15 cellular contexts compared by ENCODE assay signal in the genomic region with DNA sequence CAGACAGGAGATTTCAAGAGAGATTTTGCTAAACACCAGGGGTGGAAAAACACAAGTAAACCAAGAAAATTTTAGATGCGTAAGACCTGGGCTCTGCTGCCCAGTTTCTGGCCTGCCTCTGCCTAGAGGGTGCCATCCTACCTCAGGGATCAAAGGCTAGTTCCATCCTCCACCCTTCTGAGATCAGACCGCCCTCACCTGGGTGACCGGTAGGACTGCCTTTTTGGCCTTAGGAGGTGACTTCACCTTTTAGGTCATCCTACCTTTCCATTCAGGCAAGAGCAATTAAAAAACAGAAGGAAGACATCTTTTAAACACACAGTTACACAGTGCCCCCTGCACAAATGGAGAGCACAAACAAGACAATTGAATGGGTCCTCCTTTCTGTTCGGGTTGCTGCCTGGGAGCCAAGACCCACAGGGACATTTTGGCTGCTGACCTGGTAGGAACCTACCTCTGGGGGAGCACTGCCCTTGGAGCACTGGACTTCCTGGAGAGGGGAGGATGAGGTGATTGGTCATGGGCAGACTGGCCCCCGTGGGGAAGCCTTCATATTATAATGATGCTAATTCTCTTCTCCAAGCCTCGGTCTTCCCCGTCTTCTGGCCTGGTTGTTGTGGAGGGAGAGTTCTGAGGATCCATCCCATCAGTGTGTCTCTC. TPM values are rescaled to one million over a fixed set of nuclear protein-coding genes. Genes with fewer than 3 reads are reported as not detected.
DNase-seq lines count a peak whose midpoint lies in the region; ATAC-seq and TF ChIP-seq lines count a peak whose summit lies in the region.
"Had no signal": no experiment of that assay in that cellular context is flagged by ENCODE, and none has a peak within 500 bp of the region (broad histone marks: within the 10 kb centered on the region; RNA-seq: fewer than 3 reads in every experiment).

No MANE protein-coding gene starts in this region.

- CTCF ChIA-PET in A673 (lab: Charles Lee) = no interaction called here

- POLR2A ChIA-PET in A673 (lab: Charles Lee; ENCODE audit: low non-redundant PET) = no interaction called here

- no peaks in the 10 kb centered on the region for H3K27me3 Mint-ChIP-seq in activated naive CD4-positive, alpha-beta T cell treated with anti-CD3 and anti-CD28 coated beads, Interleukin-2, amount 50 U/mL, for 24 hours

- peak overlapping the region; percentile 89 for H3K4me3 Mint-ChIP-seq in activated naive CD4-positive, alpha-beta T cell treated with anti-CD3 and anti-CD28 coated beads, Interleukin-2, amount 50 U/mL, for 24 hours
- H3K4me3 Mint-ChIP-seq: endodermal cell had no signal

- no peaks in the 10 kb centered on the region for H3K9me3 Mint-ChIP-seq in activated naive CD4-positive, alpha-beta T cell treated with anti-CD3 and anti-CD28 coated beads, Interleukin-2, amount 50 U/mL, for 24 hours
- H3K9me3 Mint-ChIP-seq: endodermal cell had no signal

- peak; percentile 17 for ATAC-seq in esophagus mucosa
- ATAC-seq in GM18909 (IDR thresholded peaks at IDR 0.05; ENCODE audit: poor library complexity, unreplicated experiment) = no peak

- WGBS in thyroid gland, 2 donors = 58 to 60% methylated on average over 7 of the region's 7 CpGs

- H4K20me1 ChIP-seq in SU-DHL-6 (ENCODE audit: low read depth, low read length) = peaks cover 11% of the 10 kb centered on the region; the same call in 1 of the 2 replicates

- H3K27ac ChIP-seq in SU-DHL-6 (ENCODE audit: low read depth, low read length) (no peak overlapping the region), thyroid gland (peak overlapping the region; percentile 93 to 95 (median 94)), A673 (ENCODE audit: low read depth, low read length, poor library complexity, severe bottlenecking) (no peak overlapping the region)
- H3K27ac ChIP-seq: pancreas had no signal

- H3K36me3 ChIP-seq in SU-DHL-6 (ENCODE audit: low read length) = no peaks in the 10 kb centered on the region
- H3K36me3 ChIP-seq in thyroid gland = no peaks in the 10 kb centered on the region
- no peaks in the 10 kb centered on the region for H3K36me3 ChIP-seq in A673 (ENCODE audit: insufficient read depth, low read length, poor library complexity, severe bottlenecking)
- H3K36me3 ChIP-seq: pancreas had no signal

- H2AFZ ChIP-seq in SU-DHL-6 (ENCODE audit: low read depth, low read length, severe bottlenecking) = no peak overlapping the region

- H3K4me3 ChIP-seq in SU-DHL-6 (ENCODE audit: insufficient read depth, low read length, poor library complexity, severe bottlenecking) = no peak overlapping the region
- no peak overlapping the region for H3K4me3 ChIP-seq in thyroid gland (replicated peaks in 1 of 3)
- no peak overlapping the region for H3K4me3 ChIP-seq in A673 (ENCODE audit: low read depth, low read length, poor library complexity, severe bottlenecking)
- H3K4me3 ChIP-seq: pancreas had no signal

- peak overlapping the region; percentile 88 for H3K27ac Mint-ChIP-seq in activated naive CD4-positive, alpha-beta T cell treated with anti-CD3 and anti-CD28 coated beads, Interleukin-2, amount 50 U/mL, for 24 hours
- H3K27ac Mint-ChIP-seq: endodermal cell had no signal

- TF ChIP-seq POLR2A in thyroid gland (IDR thresholded peaks at IDR 0.05) = peak in 1 of 2 donors; percentile 44

- no peaks in the 10 kb centered on the region for H3K27me3 ChIP-seq in SU-DHL-6 (ENCODE audit: low read length)
- H3K27me3 ChIP-seq in thyroid gland = no peaks in the 10 kb centered on the region
- no peaks in the 10 kb centered on the region for H3K27me3 ChIP-seq in A673 (replicated peaks; ENCODE audit: insufficient read depth, low read depth, low read length, poor library complexity)
- H3K27me3 ChIP-seq: pancreas had no signal

- no peak for DNase-seq in activated naive CD4-positive, alpha-beta T cell (lab: John Stamatoyannopoulos, UW)
- DNase-seq in thyroid gland (peak; percentile 69 to 72), A673 (ENCODE audit: low spot score) (no peak), SW 1271 (lab: John Stamatoyannopoulos, UW) (no peak)
- DNase-seq: DMS79 treated with DMSO at 0.1 percent for 48 hours, endodermal cell, GOT3, Kasumi-1, NCI-H187 treated with DMSO at 0.1 percent for 48 hours, pancreas had no signal

- no peaks in the 10 kb centered on the region for H3K9me2 ChIP-seq in SU-DHL-6 (replicated peaks; ENCODE audit: insufficient read depth, low read length)

- TF ChIP-seq CTCF in SU-DHL-6 (IDR thresholded peaks at IDR 0.05; ENCODE audit: insufficient read depth, low read length, poor library complexity, severe bottlenecking) = no peak
- peak in 1 of 6 experiments; percentile 13 for TF ChIP-seq CTCF in thyroid gland (IDR thresholded peaks at IDR 0.05)
- TF ChIP-seq CTCF in A673 (conservative IDR thresholded peaks at IDR 0.05; ENCODE audit: low read depth, low read length) = no peak

- H3K9me3 ChIP-seq in SU-DHL-6 (ENCODE audit: insufficient read depth, low read length) (no peaks in the 10 kb centered on the region), thyroid gland (no peaks in the 10 kb centered on the region), A673 (ENCODE audit: low read depth, low read length, poor library complexity, severe bottlenecking) (no peaks in the 10 kb centered on the region)
- H3K9me3 ChIP-seq: pancreas had no signal

- intact Hi-C loops in thyroid gland (cut with DNase I) (no loop called here), A673 (cut with micrococcal nuclease; ENCODE audit: unreplicated experiment) (no loop called here)

- peaks cover 3% of the 10 kb centered on the region; the same call in 1 of the 2 replicates for H3F3A ChIP-seq in SU-DHL-6 (ENCODE audit: insufficient read depth)

- peaks cover 64% of the 10 kb centered on the region for H3K79me2 ChIP-seq in SU-DHL-6 (ENCODE audit: insufficient read depth, low read length)

- peaks cover 11% of the 10 kb centered on the region for H3K36me3 Mint-ChIP-seq in activated naive CD4-positive, alpha-beta T cell treated with anti-CD3 and anti-CD28 coated beads, Interleukin-2, amount 50 U/mL, for 24 hours

- H3K4me1 ChIP-seq in thyroid gland = peaks cover 37 to 66% of the 10 kb centered on the region in 2 donors
- H3K4me1 ChIP-seq in A673 (ENCODE audit: insufficient read depth, low read length, poor library complexity, severe bottlenecking) = no peaks in the 10 kb centered on the region

- no peak overlapping the region for H3K9ac ChIP-seq in SU-DHL-6 (ENCODE audit: low read length)

- H3K4me2 ChIP-seq in SU-DHL-6 (ENCODE audit: low read depth, low read length, poor library complexity, severe bottlenecking) = peak overlapping the region; percentile 99

- BruUV-seq in A673 (replicated peaks; lab: Mats Ljungman, UMichigan) = no TSS peak

- peaks cover 82% of the 10 kb centered on the region for H3K4me1 Mint-ChIP-seq in activated naive CD4-positive, alpha-beta T cell treated with anti-CD3 and anti-CD28 coated beads, Interleukin-2, amount 50 U/mL, for 24 hours

RNA-seq across cellular contexts. Expression of a gene that starts 3.1 kb away (rescaled TPM):
- total RNA-seq in esophagus mucosa = 38.6 TPM
- 100 to 1,000 TPM in 3 of 4 donors, 10 to 100 TPM in 1; 63.7 to 136 (median 111) TPM for total RNA-seq in thyroid gland
- total RNA-seq in A673 (2021) = 0.60 and 1.8 TPM in 2 replicates

RNA-seq across cellular contexts. Expression of a gene that starts 49.4 kb away (rescaled TPM):
- total RNA-seq in esophagus mucosa = 871 TPM
- total RNA-seq in thyroid gland = 1 to 10 TPM in 2 of 4 donors, under 1 TPM in 1, not detected in 1; 0.67 to 1.3 (median 1.3) TPM
- total RNA-seq in A673 (2021) = not detected in 2 replicates
- total RNA-seq: endodermal cell, frontal cortex had no signal

Comparison
In these comparisons a context has a peak if more than half of its experiments do, and no peak if none do; other contexts are left out.
1. DNase-seq: peak in thyroid gland (2 of 2); none in activated naive CD4-positive, alpha-beta T cell (0 of 4), A673 (single experiment) and SW 1271 (0 of 2).
2. H3K27ac ChIP-seq: peak in thyroid gland (3 of 3); none in SU-DHL-6 (single experiment) and A673 (single experiment).
3. RNA of a gene that starts 3.1 kb away (total RNA-seq): 63.7 to 136 TPM in thyroid gland and 38.6 TPM in esophagus mucosa (single experiment); 0.60 to 1.8 TPM in A673; every median in the first group is over 10 times any median in the second.
4. RNA of a gene that starts 49.4 kb away (total RNA-seq): 871 TPM in esophagus mucosa (single experiment); 0.67 to 1.3 TPM in thyroid gland and not detected in A673; every median in the first group is over 100 times any median in the second.